Comparison of ENCODE assay signal across 14 cellular contexts in genomic region chr2:215882689-215883088, GRCh38.
"Had no signal": no experiment of that assay in that cellular context is flagged by ENCODE, and none has a peak within 500 bp of the region (broad histone marks: within the 10 kb centered on the region; RNA-seq: fewer than 3 reads in every experiment).

No MANE protein-coding gene starts in this region.

- H2AFZ ChIP-seq: hepatocyte had no signal

- H3K79me2 ChIP-seq: hepatocyte had no signal

- H3K9me3 Mint-ChIP-seq: activated naive CD8-positive, alpha-beta T cell treated with anti-CD3 and anti-CD28 coated beads for 36 hours; activated T-cell treated with anti-CD3 and anti-CD28 coated beads, Interleukin-2, amount 50 U/mL, for 4 hours; stimulated activated memory B cell treated with anti-CD40 and anti-IgM and Interleukin-4, amounts not matched to agents 10 μg/mL and 1 μg/mL and 100 μg/mL, for 72 hours had no signal

- H3K27ac Mint-ChIP-seq: activated naive CD8-positive, alpha-beta T cell treated with anti-CD3 and anti-CD28 coated beads for 36 hours; naive B cell; stimulated activated memory B cell treated with anti-CD40 and anti-IgM and Interleukin-4, amounts not matched to agents 10 μg/mL and 1 μg/mL and 100 μg/mL, for 72 hours had no signal

- H3K36me3 ChIP-seq: esophagus muscularis mucosa, gastroesophageal sphincter, lower lobe of right lung, transverse colon had no signal

- H3K4me3 ChIP-seq: dorsolateral prefrontal cortex, esophagus muscularis mucosa, gastroesophageal sphincter, hepatocyte, lower lobe of right lung, transverse colon had no signal

- H3K4me2 ChIP-seq: hepatocyte had no signal

- H3K4me3 Mint-ChIP-seq: activated naive CD8-positive, alpha-beta T cell treated with anti-CD3 and anti-CD28 coated beads for 36 hours; activated T-cell treated with anti-CD3 and anti-CD28 coated beads, Interleukin-2, amount 50 U/mL, for 4 hours; naive B cell; stimulated activated memory B cell treated with anti-CD40 and anti-IgM and Interleukin-4, amounts not matched to agents 10 μg/mL and 1 μg/mL and 100 μg/mL, for 72 hours had no signal

- DNase-seq: activated CD4-positive, alpha-beta T cell treated with anti-CD3 and anti-CD28 coated beads, Interleukin-2, amount 50 U/mL, for 4 hours; activated CD4-positive, CD25-positive, alpha-beta regulatory T cell treated with anti-CD3 and anti-CD28 coated beads, Interleukin-2, amount 50 U/mL, for 72 hours; activated effector memory CD4-positive, alpha-beta T cell treated with anti-CD3 and anti-CD28 coated beads, Interleukin-2, amount 50 U/mL, for 16 hours; activated naive CD8-positive, alpha-beta T cell treated with anti-CD3 and anti-CD28 coated beads for 36 hours; activated T-cell treated with anti-CD3 and anti-CD28 coated beads, Interleukin-2, amount 50 U/mL, for 4 hours; dorsolateral prefrontal cortex; lower lobe of right lung; naive B cell; right cardiac atrium; transverse colon had no signal

- H3K36me3 Mint-ChIP-seq: activated naive CD8-positive, alpha-beta T cell treated with anti-CD3 and anti-CD28 coated beads for 36 hours; naive B cell; stimulated activated memory B cell treated with anti-CD40 and anti-IgM and Interleukin-4, amounts not matched to agents 10 μg/mL and 1 μg/mL and 100 μg/mL, for 72 hours had no signal

- H3K9me3 ChIP-seq: esophagus muscularis mucosa, gastroesophageal sphincter, lower lobe of right lung, transverse colon had no signal

- H3K27ac ChIP-seq: dorsolateral prefrontal cortex, esophagus muscularis mucosa, gastroesophageal sphincter, hepatocyte, lower lobe of right lung had no signal

- H3K4me1 Mint-ChIP-seq: activated naive CD8-positive, alpha-beta T cell treated with anti-CD3 and anti-CD28 coated beads for 36 hours; naive B cell; stimulated activated memory B cell treated with anti-CD40 and anti-IgM and Interleukin-4, amounts not matched to agents 10 μg/mL and 1 μg/mL and 100 μg/mL, for 72 hours had no signal

- H3K27me3 ChIP-seq: dorsolateral prefrontal cortex, esophagus muscularis mucosa, gastroesophageal sphincter, hepatocyte, transverse colon had no signal

- H3K4me1 ChIP-seq: transverse colon had no signal
